ENCODE assay signal across 1 cellular context in genomic region chr5:72402959-72403628, GRCh38.
TF ChIP-seq lines count a peak whose summit lies in the region.

No MANE protein-coding gene starts in this region.

TF ChIP-seq in HCT116, 20 proteins besides CTCF, POLR2A, EP300 and RAD21:
- TF ChIP-seq ZBTB33 (IDR thresholded peaks at IDR 0.05; ENCODE audit: extremely low read depth, insufficient replicate concordance, low read length), result no peak
- no peak for TF ChIP-seq ELF1 (IDR thresholded peaks at IDR 0.05; ENCODE audit: borderline replicate concordance, low read depth)
